8 cellular contexts compared by ENCODE assay signal in the genomic region with DNA sequence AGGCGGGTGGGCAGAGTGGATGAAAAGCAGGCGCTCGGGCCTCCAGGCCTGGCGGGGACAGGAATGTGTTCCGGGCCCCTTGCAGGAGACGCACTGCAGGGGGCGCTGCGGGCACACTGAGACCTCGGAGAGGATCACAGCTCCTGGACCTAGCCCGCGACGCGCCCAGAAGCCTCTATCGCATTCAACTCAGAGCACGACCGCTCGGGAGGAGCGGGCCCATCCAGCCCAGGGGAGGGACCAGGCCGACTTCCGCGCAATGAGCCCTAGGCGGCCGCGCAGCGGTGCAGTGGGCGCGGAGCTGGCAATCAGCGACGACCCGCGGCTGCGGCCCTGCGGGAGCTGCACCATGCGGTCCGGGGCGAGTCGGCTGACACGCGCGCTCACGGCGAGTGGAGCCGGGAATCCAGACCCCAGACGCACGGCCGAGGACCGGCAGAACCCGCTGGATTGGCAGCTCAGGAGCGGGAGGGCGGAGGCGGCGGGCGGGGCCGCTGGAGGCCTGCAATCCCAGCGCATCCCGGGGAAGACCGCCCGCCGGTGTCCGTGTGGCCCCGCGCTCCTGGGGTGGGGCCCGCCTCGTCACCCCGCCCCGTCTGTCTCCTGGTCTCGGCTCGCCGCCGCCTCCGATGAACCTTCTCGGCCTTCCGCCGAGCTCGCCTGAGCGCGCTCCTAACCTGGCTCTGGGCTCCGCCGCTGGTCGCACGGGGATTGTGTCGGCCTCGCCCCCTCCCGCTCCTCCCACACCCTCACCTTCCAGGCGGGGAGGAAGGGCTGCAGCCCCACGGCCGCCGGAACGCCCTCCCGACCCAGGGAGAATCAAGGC. TPM values are rescaled to one million over a fixed set of nuclear protein-coding genes. Genes with fewer than 3 reads are reported as not detected.
DNase-seq lines count a peak whose midpoint lies in the region; ATAC-seq and TF ChIP-seq lines count a peak whose summit lies in the region.

No MANE protein-coding gene starts in this region.

- H3K9ac ChIP-seq in IMR-90 (ENCODE audit: low read depth, low read length) (peak overlapping the region; percentile 64), OCI-LY3 (ENCODE audit: low read length) (peak overlapping the region; percentile 66)

- H3K9me1 ChIP-seq in IMR-90 (ENCODE audit: insufficient read depth, low read length), result no peaks in the 10 kb centered on the region

- peak overlapping the region; percentile 65 for H3K4me3 ChIP-seq in IMR-90 (ENCODE audit: insufficient read depth, low read depth, low read length)
- H3K4me3 ChIP-seq in OCI-LY3 (ENCODE audit: low read length), result peak overlapping the region; percentile 92
- peak overlapping the region; percentile 70 for H3K4me3 ChIP-seq in epithelial cell of proximal tubule (ENCODE audit: low read depth, low read length)

- H2BK15ac ChIP-seq in IMR-90 (ENCODE audit: low read depth, low read length), result no peak overlapping the region

- peak overlapping the region; percentile 60; the same call in 1 of the 2 replicates for H2AK5ac ChIP-seq in IMR-90 (ENCODE audit: low read depth, low read length)

- H2BK20ac ChIP-seq in IMR-90 (ENCODE audit: low read depth, low read length), result no peak overlapping the region

- peak overlapping the region; percentile 88 for H2AK9ac ChIP-seq in IMR-90 (replicated peaks; ENCODE audit: low read depth, low read length, poor library complexity)

- WGBS in IMR-90 (ENCODE audit: extremely low coverage in 2 of 2, insufficient read length in 1 of 2), 2 experiments, result 1% methylated on average over 31 of the region's 90 CpGs; no CpG with 5 or more reads in 1 of the 2 experiments

- H4K91ac ChIP-seq in IMR-90 (ENCODE audit: insufficient read depth, low read depth, low read length), result peak overlapping the region; percentile 63

- TF ChIP-seq CTCF in IMR-90 (conservative IDR thresholded peaks at IDR 0.05; ENCODE audit: low read depth, low read length) (peak; percentile 95), OCI-LY3 (IDR thresholded peaks at IDR 0.05; ENCODE audit: low read depth, low read length) (peak; percentile 73), epithelial cell of proximal tubule (conservative IDR thresholded peaks at IDR 0.05; ENCODE audit: low read depth, low read length) (peak; percentile 84)

- H3K4me1 ChIP-seq in IMR-90 (ENCODE audit: control insufficient read depth, insufficient read depth, low read length) (peaks cover 10% of the 10 kb centered on the region), OCI-LY3 (ENCODE audit: low read length) (peaks cover 9% of the 10 kb centered on the region)

- POLR2A ChIA-PET in IMR-90 (lab: Charles Lee; ENCODE audit: unreplicated experiment), result interaction anchor here (0.6 kb wide), 1 partner anchor 286 kb away, joined by 6 read pairs; no protein-coding TSS in a partner anchor

- TF ChIP-seq POLR2A in IMR-90 (IDR thresholded peaks at IDR 0.05; ENCODE audit: low read depth, low read length), result peak; percentile 26; the same call in 1 of the 2 replicates

- H2AFZ ChIP-seq in IMR-90 (replicated peaks; ENCODE audit: low read length, poor library complexity) (peak overlapping the region; percentile 100), OCI-LY3 (ENCODE audit: low read depth, low read length) (peak overlapping the region; percentile 84)

- peak; percentile 99 for DNase-seq in DMS53 (lab: John Stamatoyannopoulos, UW)
- peak; percentile 94 for DNase-seq in IMR-90
- peak; percentile 90 for DNase-seq in activated T-cell treated with anti-CD3 and anti-CD28 coated beads for 24 hours (ENCODE audit: low read depth)
- DNase-seq in epithelial cell of proximal tubule (ENCODE audit: low read depth), result peak; percentile 55
- DNase-seq in mucosa of gallbladder (ENCODE audit: low spot score), result peak; percentile 97
- peak; percentile 89 for DNase-seq in stimulated activated CD8-positive, alpha-beta memory T cell treated with anti-CD3 and anti-CD28 coated beads, Interleukin-4, amount 100 ng/mL, for 24 hours (ENCODE audit: low read depth)

- H3K4me2 ChIP-seq in IMR-90 (ENCODE audit: low read depth, low read length) (peak overlapping the region; percentile 54), OCI-LY3 (ENCODE audit: low read length) (peak overlapping the region; percentile 80)

- no peak overlapping the region for H3K56ac ChIP-seq in IMR-90 (ENCODE audit: extremely low read depth, insufficient read depth, low read length)

- CTCF ChIA-PET in IMR-90 (lab: Yijun Ruan, JAX), result interaction anchor here (0.6 to 2.4 kb wide), 9 partner anchors 11 to 285 kb away, joined by 3 to 17 read pairs (median 5); no protein-coding TSS in a partner anchor

- H3K36me3 ChIP-seq in IMR-90 (ENCODE audit: control insufficient read depth, insufficient read depth, low read length), result no peaks in the 10 kb centered on the region
- H3K36me3 ChIP-seq in OCI-LY3 (replicated peaks; ENCODE audit: low read depth, low read length), result no peaks in the 10 kb centered on the region

- H3K27ac ChIP-seq in IMR-90 (ENCODE audit: insufficient read depth, low read length) (peak overlapping the region; percentile 65), OCI-LY3 (ENCODE audit: low read length) (peak overlapping the region; percentile 13; the same call in 1 of the 2 replicates)

- no peaks in the 10 kb centered on the region for H3K79me1 ChIP-seq in IMR-90 (ENCODE audit: low read depth in 1 of 2, low read length in 2 of 2)

- H4K20me1 ChIP-seq in IMR-90 (ENCODE audit: insufficient read depth, low read length) (no peaks in the 10 kb centered on the region), OCI-LY3 (ENCODE audit: insufficient read depth, low read length) (no peaks in the 10 kb centered on the region)

- H2BK5ac ChIP-seq in IMR-90 (ENCODE audit: low read depth, low read length, poor library complexity, severe bottlenecking), result peak overlapping the region; percentile 69

- no peaks in the 10 kb centered on the region for H3K79me2 ChIP-seq in OCI-LY3 (ENCODE audit: low read length)

- ATAC-seq in GM21529 (IDR thresholded peaks at IDR 0.05; ENCODE audit: unreplicated experiment) (peak; percentile 88), IMR-90 (ENCODE audit: low read depth) (peak; percentile 95)

- H3K9me3 ChIP-seq in IMR-90 (ENCODE audit: control insufficient read depth, insufficient read depth, low read length) (no peaks in the 10 kb centered on the region), OCI-LY3 (ENCODE audit: insufficient read depth, low read length) (no peaks in the 10 kb centered on the region)

- no TSS peak for BruUV-seq in IMR-90 (replicated peaks; lab: Mats Ljungman, UMichigan)

- peak overlapping the region; percentile 13; the same call in 1 of the 2 replicates for H4K5ac ChIP-seq in IMR-90 (ENCODE audit: low read depth, low read length)

- H3K14ac ChIP-seq in IMR-90 (replicated peaks; ENCODE audit: low read depth, low read length), result peak overlapping the region; percentile 7; the same call in 1 of the 2 replicates

- in situ Hi-C loops in IMR-90 (cut with MboI; ENCODE audit: low sequenced_read_pairs), result loop anchor here (5.0 to 10.0 kb wide), 2 partner anchors 187 to 505 kb away; no protein-coding TSS in a partner anchor

- peak overlapping the region; percentile 65 for H3K4ac ChIP-seq in IMR-90 (ENCODE audit: low read depth, low read length)

- intact Hi-C loops in IMR-90 (cut with micrococcal nuclease), result loop anchor here (1.0 to 2.0 kb wide), 4 partner anchors 39 to 284 kb away; a partner anchor contains a TSS

- H3K23ac ChIP-seq in IMR-90 (ENCODE audit: low read depth, low read length), result no peak overlapping the region

- dilution Hi-C loops in IMR-90 (cut with HindIII; ENCODE audit: low sequenced_read_pairs, unreplicated experiment), result no loop called here

- H3K27me3 ChIP-seq in IMR-90 (ENCODE audit: control insufficient read depth, insufficient read depth, low read length), result peaks cover 4% of the 10 kb centered on the region; the same call in 1 of the 2 replicates
- no peaks in the 10 kb centered on the region for H3K27me3 ChIP-seq in OCI-LY3 (ENCODE audit: low read depth, low read length)

- peak overlapping the region; percentile 43; the same call in 1 of the 2 replicates for H2BK120ac ChIP-seq in IMR-90 (ENCODE audit: low read depth, low read length)

- peak; percentile 94 for TF ChIP-seq RAD21 in IMR-90 (IDR thresholded peaks at IDR 0.05; ENCODE audit: low read length)

- peak overlapping the region; percentile 80 to 86 for H4K8ac ChIP-seq in IMR-90 (ENCODE audit: low read depth in 2 of 2, low read length in 2 of 2)

- peak overlapping the region; percentile 27; the same call in 1 of the 2 replicates for H3K18ac ChIP-seq in IMR-90 (ENCODE audit: low read depth, low read length)

TF ChIP-seq in IMR-90, 13 proteins besides CTCF, POLR2A, EP300 and RAD21:
- TF ChIP-seq MAFK (IDR thresholded peaks at IDR 0.05; ENCODE audit: low read depth, low read length) (no peak), SMC3 (IDR thresholded peaks at IDR 0.05; ENCODE audit: low read depth, low read length) (peak; percentile 87), MXI1 (IDR thresholded peaks at IDR 0.05; ENCODE audit: borderline replicate concordance, low read depth, low read length) (0 out of 2 replicates have a peak, but pooled peaks have one; percentile 57), MAZ (IDR thresholded peaks at IDR 0.05; ENCODE audit: borderline replicate concordance, low read depth, low read length) (peak; percentile 45; the same call in 1 of the 2 replicates)
TF ChIP-seq in IMR-90: peak in this region for 3.

RNA-seq across cellular contexts. Expression of a gene that starts 33.5 kb away (rescaled TPM):
- total RNA-seq in IMR-90 (2012; rRNA removed), result not detected in 2 replicates
- polyA plus RNA-seq in IMR-90 (2012; rRNA removed), result 0.03 TPM in 1 of 2 replicates, not detected in the other
- polyA plus RNA-seq in IMR-90 (2012; cell fraction: cytosol; rRNA removed), result not detected in 2 replicates
- polyA plus RNA-seq in IMR-90 (2012; cell fraction: nucleus; rRNA removed; ENCODE audit: low replicate concordance), result 0.03 TPM in 1 of 2 replicates, not detected in the other
- total RNA-seq in epithelial cell of proximal tubule, result 0.52 TPM in 1 of 2 replicates, not detected in the other
- 6.3 TPM for total RNA-seq in mucosa of gallbladder

Comparison
In these comparisons a context has a peak if more than half of its experiments do, and no peak if none do; other contexts are left out.
1. Peak in every context shown above with its lines: DNase-seq, ATAC-seq, H3K4me3 ChIP-seq and H3K27ac ChIP-seq.